In genomic region chr4:148287111-148287510, GRCh38 we compare ENCODE assay signal across 20 cellular contexts.
DNase-seq lines count a peak whose midpoint lies in the region; ATAC-seq and TF ChIP-seq lines count a peak whose summit lies in the region.
"Had no signal": no experiment of that assay in that cellular context is flagged by ENCODE, and none has a peak within 500 bp of the region (broad histone marks: within the 10 kb centered on the region; RNA-seq: fewer than 3 reads in every experiment).

No MANE protein-coding gene starts in this region.

- H3K9me3 ChIP-seq in SK-N-MC (ENCODE audit: low read depth, low read length) (no peaks in the 10 kb centered on the region), PC-3 (ENCODE audit: low read length) (no peaks in the 10 kb centered on the region), hepatocyte (ENCODE audit: low read depth) (no peaks in the 10 kb centered on the region)
- H3K9me3 ChIP-seq: A549, BLaER1 had no signal

- no TSS peak for BruUV-seq in PC-3 (replicated peaks; lab: Mats Ljungman, UMichigan)

- ATAC-seq in PC-3 (no peak), HG02759 (IDR thresholded peaks at IDR 0.05; ENCODE audit: unreplicated experiment) (no peak)
- ATAC-seq: A549, HCT116 had no signal

- H3K27ac Mint-ChIP-seq in brain: peak overlapping the region in 3 of 5 experiments; percentile 51 to 58 (median 51)
- H3K27ac Mint-ChIP-seq: CD14-positive monocyte, HFFc6 had no signal

- peak overlapping the region in 1 of 5 experiments; percentile 30 for H3K4me3 Mint-ChIP-seq in brain
- H3K4me3 Mint-ChIP-seq: CD14-positive monocyte; CD4-positive, alpha-beta memory T cell; HFFc6 had no signal

- peaks cover 71% of the 10 kb centered on the region for H3K4me1 Mint-ChIP-seq in brain
- H3K4me1 Mint-ChIP-seq: CD14-positive monocyte had no signal

- DNase-seq in NCI-H526 (lab: John Stamatoyannopoulos, UW) (peak; percentile 26 to 33), NCI-H526 treated with DMSO at 0.1 percent for 48 hours (lab: John Stamatoyannopoulos, UW) (no peak), SK-N-MC (ENCODE audit: low read depth, low spot score) (no peak), PC-3 (no peak), hepatocyte (ENCODE audit: low spot score) (no peak)
- DNase-seq: AML-193; Calu3; CD4-positive, alpha-beta memory T cell; DMS79 treated with DMSO at 0.1 percent for 48 hours; GF-D8; GOT3; H7; HFFc6 had no signal

- no peaks in the 10 kb centered on the region for H3K36me3 ChIP-seq in SK-N-MC (ENCODE audit: insufficient read depth, low read length)
- H3K36me3 ChIP-seq in PC-3 (ENCODE audit: low read depth, low read length): no peaks in the 10 kb centered on the region
- H3K36me3 ChIP-seq in hepatocyte (replicated peaks; ENCODE audit: insufficient read depth, low read depth): no peaks in the 10 kb centered on the region
- H3K36me3 ChIP-seq: BLaER1 had no signal

- no peak overlapping the region for H3K4me2 ChIP-seq in PC-3 (ENCODE audit: low read length)
- no peak overlapping the region for H3K4me2 ChIP-seq in hepatocyte
- H3K4me2 ChIP-seq: A549, BLaER1 had no signal

- TF ChIP-seq CTCF in brain (conservative IDR thresholded peaks at IDR 0.05): no peak
- TF ChIP-seq CTCF in PC-3 (conservative IDR thresholded peaks at IDR 0.05; ENCODE audit: low read depth, low read length): no peak
- TF ChIP-seq CTCF in hepatocyte (IDR thresholded peaks at IDR 0.05; ENCODE audit: poor library complexity): no peak

- intact Hi-C loops in PC-3 (cut with micrococcal nuclease): no loop called here

- no peaks in the 10 kb centered on the region for H3K36me3 Mint-ChIP-seq in brain
- H3K36me3 Mint-ChIP-seq: CD14-positive monocyte; CD4-positive, alpha-beta memory T cell had no signal

- H3F3A ChIP-seq in PC-3 (ENCODE audit: low read length, unreplicated experiment): no peaks in the 10 kb centered on the region

- POLR2A ChIA-PET in PC-3 (lab: Charles Lee; ENCODE audit: unreplicated experiment): no interaction called here

- no peaks in the 10 kb centered on the region for H3K9me3 Mint-ChIP-seq in brain
- H3K9me3 Mint-ChIP-seq: CD14-positive monocyte had no signal

- H3K27me3 ChIP-seq in PC-3 (ENCODE audit: low read length) (no peaks in the 10 kb centered on the region), hepatocyte (no peaks in the 10 kb centered on the region)
- H3K27me3 ChIP-seq: BLaER1 had no signal

- CTCF ChIA-PET in PC-3 (lab: Charles Lee): no interaction called here

- H4K20me1 ChIP-seq in PC-3 (ENCODE audit: low read length) (no peaks in the 10 kb centered on the region), hepatocyte (ENCODE audit: insufficient read depth, poor library complexity, severe bottlenecking) (no peaks in the 10 kb centered on the region)
- H4K20me1 ChIP-seq: BLaER1 had no signal

- H3K27me3 Mint-ChIP-seq in brain: peaks cover 3% of the 10 kb centered on the region
- H3K27me3 Mint-ChIP-seq: CD4-positive, alpha-beta memory T cell had no signal

- H3K79me2 ChIP-seq in PC-3 (ENCODE audit: low read length) (no peaks in the 10 kb centered on the region), hepatocyte (no peaks in the 10 kb centered on the region)

- 95% methylated on average over 1 of the region's 1 CpG for WGBS in hepatocyte (ENCODE audit: low lambda C conversion rate, missing lambda C conversion rate)

- H2AFZ ChIP-seq in PC-3 (ENCODE audit: low read length) (no peak overlapping the region), hepatocyte (no peak overlapping the region)

- H3K9ac ChIP-seq in SK-N-MC (ENCODE audit: insufficient read length) (no peak overlapping the region), PC-3 (ENCODE audit: low read length) (no peak overlapping the region)
- H3K9ac ChIP-seq: BLaER1 had no signal

- H3K4me1 ChIP-seq in PC-3 (ENCODE audit: insufficient read depth, low read length) (no peaks in the 10 kb centered on the region), hepatocyte (ENCODE audit: insufficient read depth) (peaks cover 7% of the 10 kb centered on the region)
- H3K4me1 ChIP-seq: A549 had no signal

- H3K4me3 ChIP-seq in SK-N-MC (no peak overlapping the region), PC-3 (ENCODE audit: low read length) (no peak overlapping the region), hepatocyte (no peak overlapping the region)
- H3K4me3 ChIP-seq: A549, BLaER1 had no signal

- H3K9me2 ChIP-seq in PC-3 (replicated peaks; ENCODE audit: low read length) (no peaks in the 10 kb centered on the region), hepatocyte (replicated peaks; ENCODE audit: insufficient read depth) (no peaks in the 10 kb centered on the region)

- H3K27ac ChIP-seq in SK-N-MC (peak overlapping the region; percentile 47; the same call in 1 of the 2 replicates), PC-3 (ENCODE audit: low read length) (no peak overlapping the region), hepatocyte (no peak overlapping the region)
- H3K27ac ChIP-seq: 22Rv1, A549, BLaER1 had no signal

Comparison
In these comparisons a context has a peak if more than half of its experiments do, and no peak if none do; other contexts are left out.
1. DNase-seq: peak in NCI-H526 (2 of 2); none in NCI-H526 treated with DMSO at 0.1 percent for 48 hours (single experiment), SK-N-MC (single experiment), PC-3 (single experiment) and hepatocyte (single experiment).